In the genomic region with DNA sequence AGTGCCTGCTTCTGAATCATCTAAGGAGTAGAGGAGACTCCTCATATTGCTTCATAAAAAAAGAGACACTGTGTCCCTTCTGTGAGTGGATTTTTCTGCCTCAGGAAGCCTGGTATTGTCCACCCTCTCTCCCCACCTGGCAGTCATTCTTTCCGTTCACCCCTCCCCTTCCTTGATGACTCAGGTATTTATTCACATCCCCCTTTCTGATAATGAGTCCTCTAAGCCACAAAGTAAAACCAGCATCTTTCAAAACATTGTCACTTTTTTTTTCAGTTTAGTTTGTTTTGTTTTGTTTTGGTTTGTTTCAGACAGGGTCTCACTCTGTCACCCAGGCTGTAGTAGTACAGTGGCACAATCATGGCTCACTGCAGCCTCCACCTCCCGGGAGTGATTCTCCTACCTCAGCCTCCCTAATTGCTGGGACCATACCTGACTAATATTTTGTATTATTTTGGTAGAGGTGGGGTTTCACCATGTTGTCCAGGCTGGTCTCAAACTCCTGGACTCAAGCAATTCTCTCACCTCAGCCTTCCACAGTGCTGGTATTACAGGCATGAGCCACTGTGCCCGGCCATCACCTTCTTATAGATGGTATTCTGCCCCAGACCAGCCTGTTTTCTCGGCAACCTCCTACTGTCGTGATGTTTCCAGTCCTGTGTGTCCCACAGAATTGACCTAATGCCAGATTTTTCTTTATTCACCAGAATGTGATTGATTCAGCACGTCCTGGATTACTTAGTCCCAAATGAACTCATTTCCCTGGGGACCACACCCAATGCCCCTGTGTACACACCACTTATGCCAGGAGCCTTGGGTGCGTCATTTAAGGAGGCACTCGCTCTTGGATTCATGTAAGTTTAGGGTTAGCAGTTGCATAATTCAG, we compare ENCODE assay signal across 8 cellular contexts.
DNase-seq lines count a peak whose midpoint lies in the region; ATAC-seq and TF ChIP-seq lines count a peak whose summit lies in the region.

No MANE protein-coding gene starts in this region.

- H3K36me3 ChIP-seq in transverse colon = no peaks in the 10 kb centered on the region

- intact Hi-C loops in transverse colon (cut with DNase I; ENCODE audit: low total_unique reads) = no loop called here

- no peak overlapping the region for H3K27ac Mint-ChIP-seq in nephron progenitor cell

- ATAC-seq in GM18873 (IDR thresholded peaks at IDR 0.05; ENCODE audit: low FRiP score, unreplicated experiment) (peak; percentile 70), HG03060 (IDR thresholded peaks at IDR 0.05; ENCODE audit: low read depth, unreplicated experiment) (peak; percentile 56), esophagus mucosa (peak; percentile 99)

- H3K9me3 Mint-ChIP-seq in nephron progenitor cell = no peaks in the 10 kb centered on the region

- TF ChIP-seq CTCF in transverse colon (IDR thresholded peaks at IDR 0.05) (no peak), nephron progenitor cell (IDR thresholded peaks at IDR 0.05) (no peak)

- H3K27me3 ChIP-seq in transverse colon = peaks cover 8% of the 10 kb centered on the region

- H3K4me3 ChIP-seq in transverse colon = no peak overlapping the region

- in situ Hi-C loops in transverse colon (cut with MboI; ENCODE audit: low pct_ligation_motif_present in 1 of 4, low pct_unique_long_range_greater_than_20kb in 1 of 4, low sequenced_read_pairs in 3 of 4) = no loop called here

- no peaks in the 10 kb centered on the region for H3K9me3 ChIP-seq in transverse colon

- TF ChIP-seq EP300 in transverse colon (IDR thresholded peaks at IDR 0.05; ENCODE audit: low read depth) = no peak

- H3K4me1 ChIP-seq in transverse colon = peaks cover 0 to 22% (median 3%) of the 10 kb centered on the region in 4 donors

- no peak overlapping the region for H3K27ac ChIP-seq in transverse colon

- H3K4me1 Mint-ChIP-seq in nephron progenitor cell = peaks cover 38% of the 10 kb centered on the region

- H3K4me3 Mint-ChIP-seq in nephron progenitor cell = no peak overlapping the region

- 51 to 53% methylated on average over 4 to 8 of the region's 8 CpGs for WGBS in transverse colon (ENCODE audit: low coverage in 1 of 2), 2 donors

- DNase-seq in 8988T (peak; percentile 29), RPMI8226 (peak; percentile 65), transverse colon (peak; percentile 68), nephron progenitor cell (no peak), inferior parietal cortex (ENCODE audit: extremely low spot score) (no peak)

- H3K27me3 Mint-ChIP-seq in nephron progenitor cell (ENCODE audit: low read depth, poor library complexity) = peaks cover 57% of the 10 kb centered on the region

- no peak for TF ChIP-seq POLR2A in transverse colon (IDR thresholded peaks at IDR 0.05)

- H3K36me3 Mint-ChIP-seq in nephron progenitor cell (ENCODE audit: low read depth) = no peaks in the 10 kb centered on the region

Comparison
In these comparisons a context has a peak if more than half of its experiments do, and no peak if none do; other contexts are left out.
1. DNase-seq: peak in 8988T (single experiment), RPMI8226 (single experiment) and transverse colon (single experiment); none in nephron progenitor cell (single experiment) and inferior parietal cortex (single experiment).
2. Peak in every context shown above with its lines, with median percentiles within 50 percentile points of each other: ATAC-seq.